Comparison of ENCODE assay signal across 1 cellular context in the genomic region with DNA sequence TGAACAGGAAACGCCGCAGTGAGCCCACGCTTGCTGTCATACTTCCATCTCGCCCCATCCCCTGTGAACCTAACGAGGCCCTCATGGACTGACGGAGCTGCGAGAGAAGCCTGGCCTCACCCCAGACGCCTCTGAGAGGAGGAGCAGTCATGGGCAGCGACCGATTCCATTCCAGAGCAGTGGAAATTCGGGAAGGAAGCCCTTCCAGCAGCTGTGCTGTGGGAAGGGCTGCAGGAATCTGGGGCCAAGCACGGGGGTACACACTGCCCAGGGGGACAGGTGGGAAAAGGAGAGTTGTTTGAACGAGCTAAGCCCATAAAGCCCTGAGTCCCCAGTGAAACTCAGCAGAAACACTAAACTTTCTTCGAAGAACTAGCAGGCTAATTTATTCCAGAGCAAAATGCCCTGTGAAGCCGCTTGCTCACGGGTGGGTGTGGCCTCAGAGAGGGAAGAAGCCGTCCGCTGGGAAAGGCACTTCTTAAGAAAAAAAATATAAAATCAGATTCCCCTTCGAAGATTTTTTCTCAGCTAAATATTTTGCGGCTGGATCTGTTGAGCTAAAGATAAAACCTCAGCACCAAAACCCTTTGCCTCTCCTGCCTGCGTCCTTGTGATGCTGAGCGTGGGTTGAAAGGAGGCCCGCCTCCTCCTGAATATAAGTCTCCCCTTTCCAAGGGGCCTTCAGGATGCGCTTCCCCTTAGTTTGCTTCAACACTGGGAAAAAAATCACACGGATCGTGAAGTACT.
TF ChIP-seq lines count a peak whose summit lies in the region.

No MANE protein-coding gene starts in this region.

TF ChIP-seq in HepG2, 621 proteins besides CTCF, POLR2A, EP300 and RAD21:
- TF ChIP-seq CAMTA2 (CRISPR knock-in tag; IDR thresholded peaks at IDR 0.05; ENCODE audit: borderline replicate concordance) (no peak), FOXJ3 (CRISPR knock-in tag; IDR thresholded peaks at IDR 0.05; ENCODE audit: borderline replicate concordance) (no peak), YEATS2 (CRISPR knock-in tag; IDR thresholded peaks at IDR 0.05; ENCODE audit: borderline replicate concordance) (no peak), TAF15 (IDR thresholded peaks at IDR 0.05; ENCODE audit: low read depth, low read length, poor library complexity, severe bottlenecking) (no peak), CENPT (CRISPR knock-in tag; IDR thresholded peaks at IDR 0.05; ENCODE audit: low read depth) (no peak)
- TF ChIP-seq, protein P1, sequence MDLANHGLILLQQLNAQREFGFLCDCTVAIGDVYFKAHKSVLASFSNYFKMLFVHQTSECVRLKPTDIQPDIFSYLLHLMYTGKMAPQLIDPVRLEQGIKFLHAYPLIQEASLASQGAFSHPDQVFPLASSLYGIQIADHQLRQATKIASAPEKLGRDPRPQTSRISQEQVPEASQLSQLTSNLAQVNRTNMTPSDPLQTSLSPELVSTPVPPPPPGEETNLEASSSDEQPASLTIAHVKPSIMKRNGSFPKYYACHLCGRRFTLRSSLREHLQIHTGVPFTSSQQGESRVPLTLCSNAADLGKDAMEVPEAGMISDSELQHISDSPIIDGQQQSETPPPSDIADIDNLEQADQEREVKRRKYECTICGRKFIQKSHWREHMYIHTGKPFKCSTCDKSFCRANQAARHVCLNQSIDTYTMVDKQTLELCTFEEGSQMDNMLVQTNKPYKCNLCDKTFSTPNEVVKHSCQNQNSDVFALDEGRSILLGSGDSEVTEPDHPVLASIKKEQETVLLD (CRISPR knock-in tag; IDR thresholded peaks at IDR 0.05; ENCODE audit: low read depth): no peak
- TF ChIP-seq, protein P2, sequence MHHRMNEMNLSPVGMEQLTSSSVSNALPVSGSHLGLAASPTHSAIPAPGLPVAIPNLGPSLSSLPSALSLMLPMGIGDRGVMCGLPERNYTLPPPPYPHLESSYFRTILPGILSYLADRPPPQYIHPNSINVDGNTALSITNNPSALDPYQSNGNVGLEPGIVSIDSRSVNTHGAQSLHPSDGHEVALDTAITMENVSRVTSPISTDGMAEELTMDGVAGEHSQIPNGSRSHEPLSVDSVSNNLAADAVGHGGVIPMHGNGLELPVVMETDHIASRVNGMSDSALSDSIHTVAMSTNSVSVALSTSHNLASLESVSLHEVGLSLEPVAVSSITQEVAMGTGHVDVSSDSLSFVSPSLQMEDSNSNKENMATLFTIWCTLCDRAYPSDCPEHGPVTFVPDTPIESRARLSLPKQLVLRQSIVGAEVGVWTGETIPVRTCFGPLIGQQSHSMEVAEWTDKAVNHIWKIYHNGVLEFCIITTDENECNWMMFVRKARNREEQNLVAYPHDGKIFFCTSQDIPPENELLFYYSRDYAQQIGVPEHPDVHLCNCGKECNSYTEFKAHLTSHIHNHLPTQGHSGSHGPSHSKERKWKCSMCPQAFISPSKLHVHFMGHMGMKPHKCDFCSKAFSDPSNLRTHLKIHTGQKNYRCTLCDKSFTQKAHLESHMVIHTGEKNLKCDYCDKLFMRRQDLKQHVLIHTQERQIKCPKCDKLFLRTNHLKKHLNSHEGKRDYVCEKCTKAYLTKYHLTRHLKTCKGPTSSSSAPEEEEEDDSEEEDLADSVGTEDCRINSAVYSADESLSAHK (CRISPR knock-in tag; IDR thresholded peaks at IDR 0.05; ENCODE audit: borderline replicate concordance): no peak
- TF ChIP-seq, protein P3, sequence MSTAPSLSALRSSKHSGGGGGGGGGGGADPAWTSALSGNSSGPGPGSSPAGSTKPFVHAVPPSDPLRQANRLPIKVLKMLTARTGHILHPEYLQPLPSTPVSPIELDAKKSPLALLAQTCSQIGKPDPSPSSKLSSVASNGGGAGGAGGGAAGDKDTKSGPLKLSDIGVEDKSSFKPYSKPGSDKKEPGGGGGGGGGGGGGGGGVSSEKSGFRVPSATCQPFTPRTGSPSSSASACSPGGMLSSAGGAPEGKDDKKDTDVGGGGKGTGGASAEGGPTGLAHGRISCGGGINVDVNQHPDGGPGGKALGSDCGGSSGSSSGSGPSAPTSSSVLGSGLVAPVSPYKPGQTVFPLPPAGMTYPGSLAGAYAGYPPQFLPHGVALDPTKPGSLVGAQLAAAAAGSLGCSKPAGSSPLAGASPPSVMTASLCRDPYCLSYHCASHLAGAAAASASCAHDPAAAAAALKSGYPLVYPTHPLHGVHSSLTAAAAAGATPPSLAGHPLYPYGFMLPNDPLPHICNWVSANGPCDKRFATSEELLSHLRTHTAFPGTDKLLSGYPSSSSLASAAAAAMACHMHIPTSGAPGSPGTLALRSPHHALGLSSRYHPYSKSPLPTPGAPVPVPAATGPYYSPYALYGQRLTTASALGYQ (CRISPR knock-in tag; IDR thresholded peaks at IDR 0.05): no peak
- TF ChIP-seq, protein P4, sequence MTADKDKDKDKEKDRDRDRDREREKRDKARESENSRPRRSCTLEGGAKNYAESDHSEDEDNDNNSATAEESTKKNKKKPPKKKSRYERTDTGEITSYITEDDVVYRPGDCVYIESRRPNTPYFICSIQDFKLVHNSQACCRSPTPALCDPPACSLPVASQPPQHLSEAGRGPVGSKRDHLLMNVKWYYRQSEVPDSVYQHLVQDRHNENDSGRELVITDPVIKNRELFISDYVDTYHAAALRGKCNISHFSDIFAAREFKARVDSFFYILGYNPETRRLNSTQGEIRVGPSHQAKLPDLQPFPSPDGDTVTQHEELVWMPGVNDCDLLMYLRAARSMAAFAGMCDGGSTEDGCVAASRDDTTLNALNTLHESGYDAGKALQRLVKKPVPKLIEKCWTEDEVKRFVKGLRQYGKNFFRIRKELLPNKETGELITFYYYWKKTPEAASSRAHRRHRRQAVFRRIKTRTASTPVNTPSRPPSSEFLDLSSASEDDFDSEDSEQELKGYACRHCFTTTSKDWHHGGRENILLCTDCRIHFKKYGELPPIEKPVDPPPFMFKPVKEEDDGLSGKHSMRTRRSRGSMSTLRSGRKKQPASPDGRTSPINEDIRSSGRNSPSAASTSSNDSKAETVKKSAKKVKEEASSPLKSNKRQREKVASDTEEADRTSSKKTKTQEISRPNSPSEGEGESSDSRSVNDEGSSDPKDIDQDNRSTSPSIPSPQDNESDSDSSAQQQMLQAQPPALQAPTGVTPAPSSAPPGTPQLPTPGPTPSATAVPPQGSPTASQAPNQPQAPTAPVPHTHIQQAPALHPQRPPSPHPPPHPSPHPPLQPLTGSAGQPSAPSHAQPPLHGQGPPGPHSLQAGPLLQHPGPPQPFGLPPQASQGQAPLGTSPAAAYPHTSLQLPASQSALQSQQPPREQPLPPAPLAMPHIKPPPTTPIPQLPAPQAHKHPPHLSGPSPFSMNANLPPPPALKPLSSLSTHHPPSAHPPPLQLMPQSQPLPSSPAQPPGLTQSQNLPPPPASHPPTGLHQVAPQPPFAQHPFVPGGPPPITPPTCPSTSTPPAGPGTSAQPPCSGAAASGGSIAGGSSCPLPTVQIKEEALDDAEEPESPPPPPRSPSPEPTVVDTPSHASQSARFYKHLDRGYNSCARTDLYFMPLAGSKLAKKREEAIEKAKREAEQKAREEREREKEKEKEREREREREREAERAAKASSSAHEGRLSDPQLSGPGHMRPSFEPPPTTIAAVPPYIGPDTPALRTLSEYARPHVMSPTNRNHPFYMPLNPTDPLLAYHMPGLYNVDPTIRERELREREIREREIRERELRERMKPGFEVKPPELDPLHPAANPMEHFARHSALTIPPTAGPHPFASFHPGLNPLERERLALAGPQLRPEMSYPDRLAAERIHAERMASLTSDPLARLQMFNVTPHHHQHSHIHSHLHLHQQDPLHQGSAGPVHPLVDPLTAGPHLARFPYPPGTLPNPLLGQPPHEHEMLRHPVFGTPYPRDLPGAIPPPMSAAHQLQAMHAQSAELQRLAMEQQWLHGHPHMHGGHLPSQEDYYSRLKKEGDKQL (CRISPR knock-in tag; IDR thresholded peaks at IDR 0.05; ENCODE audit: low read depth): no peak
TF ChIP-seq in HepG2: peak in this region for 0.
